ENCODE assay signal across 1 cellular context in genomic region chr13:36549771-36550170, GRCh38.
TF ChIP-seq lines count a peak whose summit lies in the region.

No MANE protein-coding gene starts in this region.

TF ChIP-seq in WTC11, 78 proteins besides CTCF, POLR2A, EP300 and RAD21 (continued from another document):
- no peak for TF ChIP-seq ATF2 (CRISPR knock-in tag; IDR thresholded peaks at IDR 0.05; ENCODE audit: borderline replicate concordance, low read depth)
- no peak for TF ChIP-seq PREB (CRISPR knock-in tag; IDR thresholded peaks at IDR 0.05; ENCODE audit: borderline replicate concordance)
- no peak for TF ChIP-seq FOXK1 (CRISPR knock-in tag; IDR thresholded peaks at IDR 0.05)
